Comparison of ENCODE assay signal across 10 cellular contexts in genomic region chr2:157751462-157752058, GRCh38.
DNase-seq lines count a peak whose midpoint lies in the region; ATAC-seq, FAIRE-seq and TF ChIP-seq lines count a peak whose summit lies in the region.
"Had no signal": no experiment of that assay in that cellular context is flagged by ENCODE, and none has a peak within 500 bp of the region (broad histone marks: within the 10 kb centered on the region; RNA-seq: fewer than 3 reads in every experiment).

No MANE protein-coding gene starts in this region.

- H3K36me3 Mint-ChIP-seq in immature natural killer cell: peaks cover 21 to 48% (median 42%) of the 10 kb centered on the region in 3 donors

- TF ChIP-seq CTCF in kidney (IDR thresholded peaks at IDR 0.05; ENCODE audit: borderline replicate concordance, extremely low read depth, insufficient read depth): no peak

- H3K27ac ChIP-seq in kidney (ENCODE audit: low read depth in 2 of 2, low read length in 2 of 2): peak overlapping the region; percentile 11 to 38

- H3K9ac ChIP-seq in kidney (ENCODE audit: low read length in 2 of 2): no peak overlapping the region

- FAIRE-seq in kidney (lab: Jason Lieb, UNC) (no peak), urothelium cell line (lab: Jason Lieb, UNC) (no peak)
- FAIRE-seq: TTC549 had no signal

- peaks cover 0 to 7% (median 3%) of the 10 kb centered on the region in 6 donors for H3K9me3 Mint-ChIP-seq in immature natural killer cell

- peaks cover 0 to 2% (median 2%) of the 10 kb centered on the region in 3 donors for H3K27me3 Mint-ChIP-seq in immature natural killer cell (ENCODE audit: low read depth in 3 of 3)

- no peaks in the 10 kb centered on the region for H3K4me1 Mint-ChIP-seq in immature natural killer cell

- peak; percentile 82 for ATAC-seq in HG03354 (IDR thresholded peaks at IDR 0.05; ENCODE audit: poor library complexity, severe bottlenecking, unreplicated experiment)
- ATAC-seq: left colon had no signal

- H3K36me3 ChIP-seq in kidney (ENCODE audit: control insufficient read depth in 1 of 2, insufficient read depth in 2 of 2, low read length in 2 of 2): peaks cover 5 to 8% of the 10 kb centered on the region in 2 donors

- intact Hi-C loops in kidney (cut with DNase I): no loop called here

- H3K9me3 ChIP-seq in kidney (ENCODE audit: control insufficient read depth in 1 of 2, low read length in 2 of 2): peaks cover 0 to 10% of the 10 kb centered on the region in 2 donors

- no peak overlapping the region for H3K4me3 Mint-ChIP-seq in immature natural killer cell

- no peaks in the 10 kb centered on the region for H3K4me1 ChIP-seq in kidney (ENCODE audit: control insufficient read depth in 1 of 2, insufficient read depth in 1 of 2, low read depth in 1 of 2, low read length in 2 of 2)

- no peak overlapping the region for H3K27ac Mint-ChIP-seq in immature natural killer cell

- DNase-seq in activated CD8-positive, alpha-beta memory T cell treated with anti-CD3 and anti-CD28 coated beads for 24 hours: peak; percentile 64
- no peak for DNase-seq in activated CD8-positive, alpha-beta memory T cell treated with anti-CD3 and anti-CD28 coated beads, Interleukin-2, amount 50 U/mL, for 48 hours
- DNase-seq in activated CD4-positive, alpha-beta T cell treated with anti-CD3 and anti-CD28 coated beads for 48 hours: peak; percentile 56
- DNase-seq in kidney (peak; percentile 80), urothelium cell line (ENCODE audit: low spot score) (no peak), immature natural killer cell (no peak), activated gamma-delta T cell treated with Interleukin-2 at 50 U/mL for 16 hours (no peak)

- no peak overlapping the region for H3K4me3 ChIP-seq in kidney (ENCODE audit: low read length in 2 of 2)

Comparison
In these comparisons a context has a peak if more than half of its experiments do, and no peak if none do; other contexts are left out.
1. DNase-seq: peak in activated CD8-positive, alpha-beta memory T cell treated with anti-CD3 and anti-CD28 coated beads for 24 hours (single experiment), activated CD4-positive, alpha-beta T cell treated with anti-CD3 and anti-CD28 coated beads for 48 hours (single experiment) and kidney (single experiment); none in activated CD8-positive, alpha-beta memory T cell treated with anti-CD3 and anti-CD28 coated beads, Interleukin-2, amount 50 U/mL, for 48 hours (single experiment), urothelium cell line (single experiment), immature natural killer cell (0 of 3) and activated gamma-delta T cell treated with Interleukin-2 at 50 U/mL for 16 hours (single experiment).